ENCODE assay signal across 1 cellular context in the genomic region with DNA sequence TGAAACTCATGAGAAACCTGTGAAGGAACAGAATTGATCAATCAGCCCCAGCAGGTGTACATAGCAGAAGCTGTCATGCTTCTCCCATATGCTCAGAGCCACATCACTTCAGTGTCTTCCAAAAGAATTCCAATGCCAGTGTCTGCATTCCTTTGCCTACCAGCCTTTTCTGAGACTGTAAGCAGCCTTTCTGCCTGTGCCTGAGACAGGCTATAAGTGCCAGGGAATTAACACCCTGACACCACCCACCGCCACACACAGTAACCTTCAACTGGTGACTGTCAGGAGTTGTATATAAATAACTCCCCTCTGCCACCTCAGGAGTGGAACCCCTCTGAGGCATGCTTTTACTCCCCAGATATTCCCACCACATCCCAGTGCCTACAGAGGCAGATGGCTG.
TF ChIP-seq lines count a peak whose summit lies in the region.

No MANE protein-coding gene starts in this region.

TF ChIP-seq in SK-N-SH treated with all-trans-retinoic acid at 6 μM for 48 hours, 23 proteins besides CTCF, POLR2A, EP300 and RAD21 (continued from another document):
- TF ChIP-seq, protein P1, sequence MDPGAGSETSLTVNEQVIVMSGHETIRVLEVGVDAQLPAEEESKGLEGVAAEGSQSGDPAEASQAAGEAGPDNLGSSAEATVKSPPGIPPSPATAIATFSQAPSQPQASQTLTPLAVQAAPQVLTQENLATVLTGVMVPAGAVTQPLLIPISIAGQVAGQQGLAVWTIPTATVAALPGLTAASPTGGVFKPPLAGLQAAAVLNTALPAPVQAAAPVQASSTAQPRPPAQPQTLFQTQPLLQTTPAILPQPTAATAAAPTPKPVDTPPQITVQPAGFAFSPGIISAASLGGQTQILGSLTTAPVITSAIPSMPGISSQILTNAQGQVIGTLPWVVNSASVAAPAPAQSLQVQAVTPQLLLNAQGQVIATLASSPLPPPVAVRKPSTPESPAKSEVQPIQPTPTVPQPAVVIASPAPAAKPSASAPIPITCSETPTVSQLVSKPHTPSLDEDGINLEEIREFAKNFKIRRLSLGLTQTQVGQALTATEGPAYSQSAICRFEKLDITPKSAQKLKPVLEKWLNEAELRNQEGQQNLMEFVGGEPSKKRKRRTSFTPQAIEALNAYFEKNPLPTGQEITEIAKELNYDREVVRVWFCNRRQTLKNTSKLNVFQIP (CRISPR knock-in tag; IDR thresholded peaks at IDR 0.05; ENCODE audit: borderline replicate concordance, low read depth): no peak
- TF ChIP-seq CSDC2 (CRISPR knock-in tag; IDR thresholded peaks at IDR 0.05) (no peak), SNAI2 (CRISPR knock-in tag; IDR thresholded peaks at IDR 0.05) (no peak), ZFP30 (CRISPR knock-in tag; IDR thresholded peaks at IDR 0.05) (no peak), TOX (CRISPR knock-in tag; IDR thresholded peaks at IDR 0.05; ENCODE audit: borderline replicate concordance) (no peak), ESRRG (CRISPR knock-in tag; IDR thresholded peaks at IDR 0.05) (no peak), ZNF8 (CRISPR knock-in tag; IDR thresholded peaks at IDR 0.05) (no peak), RARB (CRISPR knock-in tag; IDR thresholded peaks at IDR 0.05) (no peak), ARNTL (CRISPR knock-in tag; IDR thresholded peaks at IDR 0.05; ENCODE audit: borderline replicate concordance, low read depth) (no peak)
